ENCODE assay signal across 1 cellular context in genomic region chr11:44243086-44243485, GRCh38.
TF ChIP-seq lines count a peak whose summit lies in the region.

No MANE protein-coding gene starts in this region.

TF ChIP-seq in WTC11, 78 proteins besides CTCF, POLR2A, EP300 and RAD21 (continued from another document):
- TF ChIP-seq ZNF232 (CRISPR knock-in tag; IDR thresholded peaks at IDR 0.05) (no peak), ZNF416 (CRISPR knock-in tag; IDR thresholded peaks at IDR 0.05) (no peak), ATF1 (CRISPR knock-in tag; IDR thresholded peaks at IDR 0.05) (no peak), CREM (CRISPR knock-in tag; IDR thresholded peaks at IDR 0.05) (no peak), GTF2I (CRISPR knock-in tag; conservative IDR thresholded peaks at IDR 0.05) (no peak), JAZF1 (CRISPR knock-in tag; IDR thresholded peaks at IDR 0.05) (no peak), ZNF281 (CRISPR knock-in tag; IDR thresholded peaks at IDR 0.05) (no peak), SOX15 (CRISPR knock-in tag; IDR thresholded peaks at IDR 0.05) (no peak), RELA (CRISPR knock-in tag; IDR thresholded peaks at IDR 0.05; ENCODE audit: borderline replicate concordance) (no peak), USF1 (CRISPR knock-in tag; IDR thresholded peaks at IDR 0.05) (no peak), PREB (CRISPR knock-in tag; IDR thresholded peaks at IDR 0.05; ENCODE audit: borderline replicate concordance) (no peak), AFF4 (CRISPR knock-in tag; IDR thresholded peaks at IDR 0.05; ENCODE audit: borderline replicate concordance) (no peak), ZSCAN18 (CRISPR knock-in tag; IDR thresholded peaks at IDR 0.05) (no peak)
